In the genomic region with DNA sequence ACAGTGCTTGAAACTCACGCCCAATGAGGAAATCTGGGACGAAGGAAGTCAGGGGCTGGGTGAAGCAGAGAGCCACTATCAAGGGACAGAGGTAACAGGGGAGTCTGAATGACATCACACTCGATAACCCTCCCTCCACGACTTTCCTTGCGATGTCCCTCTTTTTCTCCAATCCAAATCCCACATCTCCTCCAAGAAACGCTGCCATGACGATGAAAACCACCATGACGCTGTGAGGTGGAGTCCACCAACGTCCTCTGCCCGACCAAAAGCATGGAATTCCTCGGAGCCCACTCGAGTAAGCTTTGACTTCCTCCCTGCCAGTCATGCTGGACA, we compare ENCODE assay signal across 8 cellular contexts. TPM values are rescaled to one million over a fixed set of nuclear protein-coding genes. Genes with fewer than 3 reads are reported as not detected.
DNase-seq lines count a peak whose midpoint lies in the region; ATAC-seq and TF ChIP-seq lines count a peak whose summit lies in the region.

No MANE protein-coding gene starts in this region.

- H3K27ac ChIP-seq in CD8-positive, alpha-beta T cell (ENCODE audit: low read depth, low read length): peak overlapping the region; percentile 93
- H3K27ac ChIP-seq in PC-3 (ENCODE audit: low read length): peak overlapping the region; percentile 92; the same call in 1 of the 2 replicates
- H3K27ac ChIP-seq in epithelial cell of prostate: peak overlapping the region; percentile 91
- peak overlapping the region in 1 of 2 donors; percentile 100 for H3K27ac ChIP-seq in ovary

- H4K20me1 ChIP-seq in PC-3 (ENCODE audit: low read length): peaks cover 12% of the 10 kb centered on the region; the same call in 1 of the 2 replicates

- 5 to 8% (median 6%) methylated on average over 12 of the region's 12 CpGs for WGBS in ovary, 3 donors

- intact Hi-C loops in CD8-positive, alpha-beta T cell (cut with DNase I, micrococcal nuclease): no loop called here
- intact Hi-C loops in PC-3 (cut with micrococcal nuclease): no loop called here
- intact Hi-C loops in ovary (cut with DNase I): no loop called here

- TF ChIP-seq CTCF in CD8-positive, alpha-beta T cell (IDR thresholded peaks at IDR 0.05): no peak
- no peak for TF ChIP-seq CTCF in PC-3 (conservative IDR thresholded peaks at IDR 0.05; ENCODE audit: low read depth, low read length)
- no peak for TF ChIP-seq CTCF in ovary (IDR thresholded peaks at IDR 0.05)

- peak overlapping the region; percentile 85 for H3K4me2 ChIP-seq in PC-3 (ENCODE audit: low read length)

- peak overlapping the region; percentile 88 for H3K4me3 Mint-ChIP-seq in CD8-positive, alpha-beta T cell

- H3K4me1 ChIP-seq in CD8-positive, alpha-beta T cell (ENCODE audit: insufficient read depth, low read length): peaks cover 70% of the 10 kb centered on the region
- H3K4me1 ChIP-seq in PC-3 (ENCODE audit: insufficient read depth, low read length) (peaks cover 8% of the 10 kb centered on the region), ovary (ENCODE audit: insufficient read depth) (peaks cover 14% of the 10 kb centered on the region)

- H3K9me2 ChIP-seq in PC-3 (replicated peaks; ENCODE audit: low read length): no peaks in the 10 kb centered on the region

- H3K9me3 ChIP-seq in CD8-positive, alpha-beta T cell (ENCODE audit: low read length): no peaks in the 10 kb centered on the region
- H3K9me3 ChIP-seq in PC-3 (ENCODE audit: low read length) (no peaks in the 10 kb centered on the region), ovary (no peaks in the 10 kb centered on the region)

- no peak for TF ChIP-seq POLR2A in ovary (IDR thresholded peaks at IDR 0.05)

- peak overlapping the region; percentile 98 for H3K9ac ChIP-seq in PC-3 (ENCODE audit: low read length)

- H3K27ac Mint-ChIP-seq in CD8-positive, alpha-beta T cell: peak overlapping the region; percentile 93

- H3K27me3 ChIP-seq in CD8-positive, alpha-beta T cell (ENCODE audit: insufficient read depth, low read length): no peaks in the 10 kb centered on the region
- H3K27me3 ChIP-seq in PC-3 (ENCODE audit: low read length) (no peaks in the 10 kb centered on the region), ovary (no peaks in the 10 kb centered on the region)

- DNase-seq in CD8-positive, alpha-beta T cell: no peak
- DNase-seq in PC-3: no peak
- DNase-seq in epithelial cell of prostate (ENCODE audit: low read depth, low spot score): no peak
- DNase-seq in ovary: no peak
- DNase-seq in stimulated activated CD4-positive, alpha-beta T cell treated with anti-CD3 and anti-CD28 coated beads, Interleukin-2, amount 100 ng/mL, for 24 hours: no peak
- no peak for DNase-seq in inferior parietal cortex (ENCODE audit: extremely low spot score)
- no peak for DNase-seq in activated CD4-positive, alpha-beta T cell treated with anti-CD3 and anti-CD28 coated beads for 1 hour

- POLR2A ChIA-PET in CD8-positive, alpha-beta T cell (lab: Charles Lee): no interaction called here
- POLR2A ChIA-PET in PC-3 (lab: Charles Lee; ENCODE audit: unreplicated experiment): no interaction called here

- H3K79me2 ChIP-seq in PC-3 (ENCODE audit: low read length): peaks cover 58% of the 10 kb centered on the region

- H3K4me3 ChIP-seq in CD8-positive, alpha-beta T cell (ENCODE audit: low read depth, low read length): peak overlapping the region; percentile 86
- H3K4me3 ChIP-seq in PC-3 (ENCODE audit: low read length) (peak overlapping the region; percentile 86), ovary (peak overlapping the region; percentile 92)

- ATAC-seq in CD8-positive, alpha-beta T cell: no peak
- no peak for ATAC-seq in PC-3
- no peak for ATAC-seq in GM18520 (IDR thresholded peaks at IDR 0.05; ENCODE audit: unreplicated experiment)

- TF ChIP-seq EP300 in ovary (IDR thresholded peaks at IDR 0.05): no peak

- CTCF ChIA-PET in CD8-positive, alpha-beta T cell (lab: Charles Lee): interaction anchor here (1.5 to 2.3 kb wide), 2 partner anchors 10 to 21 kb away, joined by 4 to 17 read pairs; no protein-coding TSS in a partner anchor
- CTCF ChIA-PET in PC-3 (lab: Charles Lee): no interaction called here

- H2AFZ ChIP-seq in PC-3 (ENCODE audit: low read length): no peak overlapping the region

- no peaks in the 10 kb centered on the region for H3K9me3 Mint-ChIP-seq in CD8-positive, alpha-beta T cell

- TSS peak; percentile 63 for BruUV-seq in PC-3 (replicated peaks; lab: Mats Ljungman, UMichigan)

- no peaks in the 10 kb centered on the region for H3K36me3 ChIP-seq in CD8-positive, alpha-beta T cell (ENCODE audit: insufficient read depth, low read length)
- no peaks in the 10 kb centered on the region for H3K36me3 ChIP-seq in PC-3 (ENCODE audit: low read depth, low read length)
- H3K36me3 ChIP-seq in ovary: no peaks in the 10 kb centered on the region

- H3K27me3 Mint-ChIP-seq in CD8-positive, alpha-beta T cell (ENCODE audit: low read depth): no peaks in the 10 kb centered on the region

- H3F3A ChIP-seq in PC-3 (ENCODE audit: low read length, unreplicated experiment): no peaks in the 10 kb centered on the region

- peaks cover 56% of the 10 kb centered on the region for H3K4me1 Mint-ChIP-seq in CD8-positive, alpha-beta T cell (ENCODE audit: low read depth)

- H3K36me3 Mint-ChIP-seq in CD8-positive, alpha-beta T cell: peaks cover 18% of the 10 kb centered on the region

RNA-seq across cellular contexts. Expression of gene REXO1, which starts 1.0 kb away (rescaled TPM):
- 100 to 1,000 TPM; 143 to 152 TPM for total RNA-seq in CD8-positive, alpha-beta T cell
- 21.4 and 24.3 TPM in 2 replicates for total RNA-seq in PC-3 (2014; rRNA removed)
- 10 to 100 TPM; 14.9 to 46.7 (median 30.4) TPM for total RNA-seq in ovary
- polyA plus RNA-seq in ovary: 10 to 100 TPM in 1 of 2 donors, 1 to 10 TPM in 1; 4.8 to 21.5 TPM

RNA-seq across cellular contexts. Expression of gene KLF16, which starts 16.1 kb away (rescaled TPM):
- 10 to 100 TPM; 85.7 to 88.7 TPM for total RNA-seq in CD8-positive, alpha-beta T cell
- total RNA-seq in PC-3 (2014; rRNA removed) (15.1 and 20.9 TPM in 2 replicates), ovary (10 to 100 TPM in 6 of 7 donors, 1 to 10 TPM in 1; 4.2 to 26.6 (median 14.4) TPM)
- 1 to 10 TPM in 1 of 2 donors, under 1 TPM in 1; 0.63 to 5.4 TPM for polyA plus RNA-seq in ovary

RNA-seq across cellular contexts. Expression of gene ATP8B3, which starts 35.2 kb away (rescaled TPM):
- 1 to 10 TPM; 1.9 to 2.9 TPM for total RNA-seq in CD8-positive, alpha-beta T cell
- total RNA-seq in PC-3 (2014; rRNA removed): 3.9 and 4.2 TPM in 2 replicates
- total RNA-seq in ovary: 1 to 10 TPM in 5 of 7 donors, under 1 TPM in 2; 0.72 to 3.2 (median 2.1) TPM
- polyA plus RNA-seq in ovary: 1 to 10 TPM in 1 of 2 donors, under 1 TPM in 1; 0.91 to 1.5 TPM

RNA-seq across cellular contexts. Expression of gene ABHD17A, which starts 38.0 kb away (rescaled TPM):
- 100 to 1,000 TPM; 204 TPM for total RNA-seq in CD8-positive, alpha-beta T cell
- 101 and 102 TPM in 2 replicates for total RNA-seq in PC-3 (2014; rRNA removed)
- total RNA-seq in ovary: 10 to 100 TPM; 54.2 to 87.3 (median 65.4) TPM
- polyA plus RNA-seq in ovary: 10 to 100 TPM in 1 of 2 donors, under 1 TPM in 1; 0.57 to 65.6 TPM

RNA-seq across cellular contexts. Expression of gene ADAT3, which starts 57.9 kb away (rescaled TPM):
- 1 to 10 TPM; 6.4 to 7.3 TPM for total RNA-seq in CD8-positive, alpha-beta T cell
- 8.4 and 10.3 TPM in 2 replicates for total RNA-seq in PC-3 (2014; rRNA removed)
- 10 to 100 TPM in 1 of 7 donors, 1 to 10 TPM in 6; 2.6 to 13.7 (median 4.6) TPM for total RNA-seq in ovary
- 1 to 10 TPM in 1 of 2 donors, not detected in 1; 2.3 TPM for polyA plus RNA-seq in ovary
